Comparison of ENCODE assay signal across 15 cellular contexts in genomic region chr11:3152471-3153110, GRCh38. TPM values are rescaled to one million over a fixed set of nuclear protein-coding genes. Genes with fewer than 3 reads are reported as not detected.
DNase-seq lines count a peak whose midpoint lies in the region; ATAC-seq and TF ChIP-seq lines count a peak whose summit lies in the region.
"Had no signal": no experiment of that assay in that cellular context is flagged by ENCODE, and none has a peak within 500 bp of the region (broad histone marks: within the 10 kb centered on the region; RNA-seq: fewer than 3 reads in every experiment).

No MANE protein-coding gene starts in this region.

- H3K27me3 Mint-ChIP-seq in MCF 10A (ENCODE audit: insufficient read depth, unreplicated experiment): no peaks in the 10 kb centered on the region
- no peaks in the 10 kb centered on the region for H3K27me3 Mint-ChIP-seq in natural killer cell treated with Interleukin-12 subunit alpha and Interleukin-12 subunit beta and Interleukin-15 and Interleukin-18, amount 100 ng/mL, for 72 hours

- H3K4me2 ChIP-seq in fibroblast of lung (ENCODE audit: extremely low read depth, insufficient read depth, low read length): peak overlapping the region; percentile 77

- intact Hi-C loops in breast epithelium (cut with DNase I; ENCODE audit: low total_unique reads): no loop called here
- intact Hi-C loops in MCF 10A (cut with micrococcal nuclease): no loop called here
- intact Hi-C loops in uterus (cut with DNase I; ENCODE audit: low total_unique reads): no loop called here

- peaks cover 4% of the 10 kb centered on the region for H3K4me1 Mint-ChIP-seq in MCF 10A (ENCODE audit: insufficient read depth, unreplicated experiment)
- peaks cover 54 to 64% of the 10 kb centered on the region in 2 donors for H3K4me1 Mint-ChIP-seq in natural killer cell treated with Interleukin-12 subunit alpha and Interleukin-12 subunit beta and Interleukin-15 and Interleukin-18, amount 100 ng/mL, for 72 hours (ENCODE audit: low read depth in 2 of 2)

- no peaks in the 10 kb centered on the region for H4K20me1 ChIP-seq in fibroblast of lung (ENCODE audit: control insufficient read depth, extremely low read depth, insufficient read depth, low read length)

- BruUV-seq in MCF 10A (replicated peaks; lab: Mats Ljungman, UMichigan): no TSS peak

- peaks cover 6% of the 10 kb centered on the region for H3K36me3 Mint-ChIP-seq in MCF 10A (ENCODE audit: insufficient read depth, unreplicated experiment)
- no peaks in the 10 kb centered on the region for H3K36me3 Mint-ChIP-seq in natural killer cell treated with Interleukin-12 subunit alpha and Interleukin-12 subunit beta and Interleukin-15 and Interleukin-18, amount 100 ng/mL, for 72 hours

- H3K4me1 ChIP-seq in breast epithelium: peaks cover 13 to 24% of the 10 kb centered on the region in 2 donors
- H3K4me1 ChIP-seq in fibroblast of lung (ENCODE audit: control insufficient read depth, extremely low read depth, insufficient read depth, low read length): peaks cover 40% of the 10 kb centered on the region
- peaks cover 0 to 34% of the 10 kb centered on the region in 2 donors for H3K4me1 ChIP-seq in uterus
- H3K4me1 ChIP-seq: right lobe of liver had no signal

- no peak for DNase-seq in breast epithelium (ENCODE audit: low spot score in 2 of 2)
- no peak for DNase-seq in MCF 10A (ENCODE audit: unreplicated experiment)
- DNase-seq in fibroblast of lung (ENCODE audit: low read depth in 2 of 2): peak in 1 of 2 donors; percentile 78
- peak; percentile 46 for DNase-seq in natural killer cell treated with Interleukin-12 subunit alpha and Interleukin-12 subunit beta and Interleukin-15 and Interleukin-18, amount 100 ng/mL, for 72 hours (ENCODE audit: low spot score)
- DNase-seq in uterus: no peak
- no peak for DNase-seq in left lobe of liver (ENCODE audit: low spot score)
- DNase-seq in NCI-H1092 (lab: John Stamatoyannopoulos, UW): no peak
- DNase-seq: activated CD8-positive, alpha-beta memory T cell treated with anti-CD3 and anti-CD28 coated beads for 24 hours; activated naive CD4-positive, alpha-beta T cell; NCI-H2029 treated with DMSO at 0.1 percent for 48 hours; NCI-H748 treated with DMSO at 0.1 percent for 48 hours had no signal

- H3K9me3 ChIP-seq in breast epithelium (no peaks in the 10 kb centered on the region), fibroblast of lung (ENCODE audit: control insufficient read depth, insufficient read depth, low read depth, low read length) (no peaks in the 10 kb centered on the region), uterus (no peaks in the 10 kb centered on the region)
- H3K9me3 ChIP-seq: right lobe of liver had no signal

- ATAC-seq in natural killer cell treated with Interleukin-12 subunit alpha and Interleukin-12 subunit beta and Interleukin-15 and Interleukin-18, amount 100 ng/mL, for 72 hours: no peak
- ATAC-seq in GM21526 (IDR thresholded peaks at IDR 0.05; ENCODE audit: low FRiP score, unreplicated experiment) (no peak), left lobe of liver (no peak)
- ATAC-seq: HCT116 had no signal

- no peaks in the 10 kb centered on the region for H3K9me3 Mint-ChIP-seq in MCF 10A (ENCODE audit: unreplicated experiment)
- H3K9me3 Mint-ChIP-seq in natural killer cell treated with Interleukin-12 subunit alpha and Interleukin-12 subunit beta and Interleukin-15 and Interleukin-18, amount 100 ng/mL, for 72 hours: no peaks in the 10 kb centered on the region

- H3K27ac ChIP-seq in breast epithelium (peak overlapping the region; percentile 27 to 93), fibroblast of lung (ENCODE audit: insufficient read depth, low read length) (peak overlapping the region; percentile 90), uterus (peak overlapping the region; percentile 20 to 70)
- H3K27ac ChIP-seq: 22Rv1, right lobe of liver had no signal

- H3K27me3 ChIP-seq in breast epithelium (no peaks in the 10 kb centered on the region), fibroblast of lung (ENCODE audit: control insufficient read depth, insufficient read depth, low read length) (no peaks in the 10 kb centered on the region), uterus (no peaks in the 10 kb centered on the region)
- H3K27me3 ChIP-seq: right lobe of liver had no signal

- TF ChIP-seq POLR2A in breast epithelium (IDR thresholded peaks at IDR 0.05): no peak
- no peak for TF ChIP-seq POLR2A in uterus (IDR thresholded peaks at IDR 0.05)

- CTCF ChIA-PET in MCF 10A (lab: Yijun Ruan, JAX): interaction anchor here (0.5 kb wide), 1 partner anchor 749 kb away, joined by 3 read pairs; no protein-coding TSS in a partner anchor

- no peak overlapping the region for H2AFZ ChIP-seq in fibroblast of lung (ENCODE audit: low read length)

- no peak overlapping the region for H3K4me3 Mint-ChIP-seq in MCF 10A (ENCODE audit: unreplicated experiment)
- H3K4me3 Mint-ChIP-seq in natural killer cell treated with Interleukin-12 subunit alpha and Interleukin-12 subunit beta and Interleukin-15 and Interleukin-18, amount 100 ng/mL, for 72 hours: no peak overlapping the region

- H3K4me3 ChIP-seq in breast epithelium (peak overlapping the region in 1 of 3 donors; percentile 39), fibroblast of lung (replicated peaks in 1 of 4; ENCODE audit: control extremely low read depth in 1 of 4, insufficient read depth in 1 of 4, low read depth in 3 of 4, low read length in 4 of 4) (no peak overlapping the region), uterus (no peak overlapping the region)
- H3K4me3 ChIP-seq: right lobe of liver had no signal

- H3K36me3 ChIP-seq in breast epithelium (no peaks in the 10 kb centered on the region), fibroblast of lung (ENCODE audit: control insufficient read depth, insufficient read depth, low read length) (peaks cover 8% of the 10 kb centered on the region), uterus (no peaks in the 10 kb centered on the region)
- H3K36me3 ChIP-seq: right lobe of liver had no signal

- no peak overlapping the region for H3K27ac Mint-ChIP-seq in MCF 10A (ENCODE audit: low read depth, unreplicated experiment)
- peak overlapping the region; percentile 37 to 75 for H3K27ac Mint-ChIP-seq in natural killer cell treated with Interleukin-12 subunit alpha and Interleukin-12 subunit beta and Interleukin-15 and Interleukin-18, amount 100 ng/mL, for 72 hours

- peaks cover 88% of the 10 kb centered on the region for H3K79me2 ChIP-seq in fibroblast of lung (ENCODE audit: control insufficient read depth, insufficient read depth, low read length)

- POLR2A ChIA-PET in MCF 10A (lab: Yijun Ruan, JAX): no interaction called here

- TF ChIP-seq CTCF in breast epithelium (IDR thresholded peaks at IDR 0.05): no peak
- TF ChIP-seq CTCF in MCF 10A (IDR thresholded peaks at IDR 0.05; ENCODE audit: unreplicated experiment): no peak
- TF ChIP-seq CTCF in fibroblast of lung (conservative IDR thresholded peaks at IDR 0.05 in 1 of 2, IDR thresholded peaks at IDR 0.05 in 1 of 2; ENCODE audit: low read depth in 1 of 2, low read length in 2 of 2): no peak
- no peak for TF ChIP-seq CTCF in uterus (IDR thresholded peaks at IDR 0.05)

- peak overlapping the region; percentile 9 for H3K9ac ChIP-seq in fibroblast of lung (ENCODE audit: insufficient read depth, low read length)

RNA-seq across cellular contexts. Expression of gene OSBPL5, which starts 12.5 kb away (rescaled TPM):
- total RNA-seq in breast epithelium: 10 to 100 TPM; 25.3 to 64.2 (median 27.8) TPM
- total RNA-seq in MCF 10A (2022): 85.7 and 115 TPM in 2 replicates
- 33.9 and 49.0 TPM in 2 replicates for total RNA-seq in fibroblast of lung
- 10.1 and 12.4 TPM in 2 replicates for polyA plus RNA-seq in fibroblast of lung
- 25.2 and 39.1 TPM in 2 replicates for polyA plus RNA-seq in fibroblast of lung (2012)
- 28.9 and 38.6 TPM in 2 replicates for polyA minus RNA-seq in fibroblast of lung (ENCODE audit: low replicate concordance)
- total RNA-seq in natural killer cell treated with Interleukin-12 subunit alpha and Interleukin-12 subunit beta and Interleukin-15 and Interleukin-18, amount 100 ng/mL, for 72 hours: 10 to 100 TPM; 58.3 to 74.6 TPM
- 10 to 100 TPM; 24.7 to 83.3 (median 48.2) TPM for total RNA-seq in uterus
- total RNA-seq in left lobe of liver: 3.6 TPM
